ENCODE assay signal across 1 cellular context in genomic region chr4:87419578-87420249, GRCh38.
TF ChIP-seq lines count a peak whose summit lies in the region.

No MANE protein-coding gene starts in this region.

TF ChIP-seq in liver, 16 proteins besides CTCF, POLR2A, EP300 and RAD21 (continued from another document):
- TF ChIP-seq RXRA (IDR thresholded peaks at IDR 0.05) = peak in 1 of 2 donors; percentile 79
- TF ChIP-seq ZBTB33 (IDR thresholded peaks at IDR 0.05) = peak; percentile 35
- TF ChIP-seq HNF4A (conservative IDR thresholded peaks at IDR 0.05) = peak; percentile 87 to 93
- TF ChIP-seq FOXA2 (IDR thresholded peaks at IDR 0.05) = peak; percentile 52
